Comparison of ENCODE assay signal across 18 cellular contexts in the genomic region with DNA sequence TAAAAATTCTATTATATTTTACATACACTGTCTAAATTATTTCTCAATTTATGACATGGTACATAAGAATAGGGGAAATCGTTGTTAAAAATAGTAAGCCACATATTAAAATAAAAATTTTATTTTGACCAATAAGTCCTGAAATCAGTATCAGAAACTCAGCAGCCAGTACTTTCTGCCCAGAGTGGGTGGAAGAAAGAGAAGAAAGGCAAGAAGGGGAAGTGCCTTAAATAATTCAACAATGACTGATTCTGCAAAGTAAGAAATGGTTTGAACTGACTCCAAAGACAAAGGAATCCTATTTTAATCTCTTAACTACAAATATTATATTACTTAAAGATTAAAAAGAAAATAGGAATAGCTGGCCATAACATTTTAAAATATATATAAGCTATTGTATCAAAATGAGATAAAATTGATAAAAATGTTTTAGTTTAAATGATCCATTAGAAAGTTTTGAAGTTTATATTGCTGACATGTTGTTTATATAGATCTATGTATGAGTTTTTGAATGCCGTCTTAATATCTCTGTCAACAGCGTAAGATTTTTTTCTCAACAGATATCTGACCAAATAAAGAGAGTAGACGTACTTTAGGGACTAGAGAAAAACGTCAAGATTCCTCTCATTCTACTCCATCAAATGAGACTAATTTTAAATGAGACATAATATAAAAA. TPM values are rescaled to one million over a fixed set of nuclear protein-coding genes. Genes with fewer than 3 reads are reported as not detected.
DNase-seq lines count a peak whose midpoint lies in the region; ATAC-seq, FAIRE-seq and TF ChIP-seq lines count a peak whose summit lies in the region.
"Had no signal": no experiment of that assay in that cellular context is flagged by ENCODE, and none has a peak within 500 bp of the region (broad histone marks: within the 10 kb centered on the region; RNA-seq: fewer than 3 reads in every experiment).

No MANE protein-coding gene starts in this region.

- H4K20me1 ChIP-seq in GM12878 (ENCODE audit: control insufficient read depth, insufficient read depth): no peaks in the 10 kb centered on the region

- H3K4me2 ChIP-seq in GM12878 (ENCODE audit: control insufficient read depth, insufficient read depth): no peak overlapping the region
- H3K4me2 ChIP-seq: BLaER1 treated with 17β-estradiol and CSF1 and Interleukin-3, amounts not matched to agents 10 nM and 100 nM had no signal

- TF ChIP-seq CTCF in GM12878 (IDR thresholded peaks at IDR 0.05 in 2 of 3, conservative IDR thresholded peaks at IDR 0.05 in 1 of 3; ENCODE audit: control insufficient read depth in 2 of 3, extremely low read depth in 1 of 3, insufficient read depth in 1 of 3, low read depth in 3 of 3, low read length in 3 of 3): no peak

- RAD21 ChIA-PET in GM12878 (lab: Charles Lee; ENCODE audit: unreplicated experiment): interaction anchor here (1.0 to 1.3 kb wide), 2 partner anchors 11 to 15 kb away, joined by 3 read pairs; no protein-coding TSS in a partner anchor

- no peaks in the 10 kb centered on the region for H3K4me1 Mint-ChIP-seq in stimulated activated effector memory CD8-positive, alpha-beta T cell treated with anti-CD3 and anti-CD28 coated beads, Interleukin-12 subunit alpha, Interleukin-12 subunit beta, amount 100 ng/mL, for 72 hours
- H3K4me1 Mint-ChIP-seq: activated naive CD8-positive, alpha-beta T cell treated with anti-CD3 and anti-CD28 coated beads, Interleukin-2, amount 10 ng/mL, durations not matched to agents 7 days and 5 days had no signal

- H3K27ac Mint-ChIP-seq in stimulated activated effector memory CD8-positive, alpha-beta T cell treated with anti-CD3 and anti-CD28 coated beads, Interleukin-12 subunit alpha, Interleukin-12 subunit beta, amount 100 ng/mL, for 72 hours: no peak overlapping the region
- H3K27ac Mint-ChIP-seq: activated naive CD8-positive, alpha-beta T cell treated with anti-CD3 and anti-CD28 coated beads, Interleukin-2, amount 10 ng/mL, durations not matched to agents 7 days and 5 days; stimulated activated naive CD8-positive, alpha-beta T cell treated with anti-CD3 and anti-CD28 coated beads, Interleukin-15, Interleukin-2, amounts not matched to agents 100 ng/mL and 50 ng/mL, for 24 hours had no signal

- no peak overlapping the region for H3K27ac ChIP-seq in GM12878 (ENCODE audit: control insufficient read depth, insufficient read depth)
- H3K27ac ChIP-seq: epithelial cell of prostate had no signal

- no peaks in the 10 kb centered on the region for H3K36me3 ChIP-seq in GM12878 (ENCODE audit: control insufficient read depth in 2 of 2, insufficient read depth in 2 of 2, low read length in 1 of 2)

- H3K9me3 ChIP-seq in GM12878 (replicated peaks; ENCODE audit: control insufficient read depth, insufficient read depth, low read length): no peaks in the 10 kb centered on the region
- H3K9me3 ChIP-seq: BLaER1 treated with 17β-estradiol and CSF1 and Interleukin-3, amounts not matched to agents 10 nM and 100 nM had no signal

- no peaks in the 10 kb centered on the region for H3K79me2 ChIP-seq in GM12878 (ENCODE audit: control insufficient read depth, insufficient read depth, low read length)

- H3K27me3 ChIP-seq in GM12878 (replicated peaks in 1 of 2; ENCODE audit: control insufficient read depth in 2 of 2, insufficient read depth in 2 of 2, low read length in 1 of 2): no peaks in the 10 kb centered on the region
- H3K27me3 ChIP-seq: BLaER1 treated with 17β-estradiol and CSF1 and Interleukin-3, amounts not matched to agents 10 nM and 100 nM had no signal

- no peak for FAIRE-seq in GM12891 (lab: Jason Lieb, UNC)
- no peak for FAIRE-seq in GM12878 (lab: Jason Lieb, UNC)

- no peak for TF ChIP-seq RAD21 in GM12878 (IDR thresholded peaks at IDR 0.05; ENCODE audit: insufficient read depth, low read depth, low read length)

- no peak overlapping the region for H2AFZ ChIP-seq in GM12878 (ENCODE audit: control insufficient read depth, low read depth, low read length)

- intact Hi-C loops in GM12878 (cut with micrococcal nuclease; ENCODE audit: unreplicated experiment): no loop called here

- no peak for TF ChIP-seq EP300 in GM12878 (IDR thresholded peaks at IDR 0.05; ENCODE audit: borderline replicate concordance in 1 of 2, control insufficient read depth in 1 of 2, low read depth in 2 of 2, low read length in 2 of 2)

- CTCF ChIA-PET in GM12878 (lab: Yijun Ruan, JAX): interaction anchor here (1.0 to 6.1 kb wide), 5 partner anchors 11 to 303 kb away, joined by 3 to 48 read pairs (median 4); a partner anchor contains a TSS

- no peak overlapping the region for H3K9ac ChIP-seq in GM12878 (ENCODE audit: control insufficient read depth, insufficient read depth, low read length)
- H3K9ac ChIP-seq: BLaER1 treated with 17β-estradiol and CSF1 and Interleukin-3, amounts not matched to agents 10 nM and 100 nM had no signal

- 76% methylated on average over 5 of the region's 5 CpGs for WGBS in GM12878 (ENCODE audit: insufficient coverage, insufficient replicate concordance, low lambda C conversion rate, missing lambda C conversion rate)

- no peak for DNase-seq in GM12891 (ENCODE audit: insufficient read length, low spot score)
- no peak for DNase-seq in GM12878 (ENCODE audit: low read depth, low spot score)
- peak; percentile 25 for DNase-seq in myocyte (ENCODE audit: low read depth)
- no peak for DNase-seq in NCI-H1105 (lab: John Stamatoyannopoulos, UW)
- DNase-seq in NCI-H226: no peak
- DNase-seq in EL: no peak
- no peak for DNase-seq in stimulated activated effector memory CD8-positive, alpha-beta T cell treated with anti-CD3 and anti-CD28 coated beads, Interleukin-12 subunit alpha, Interleukin-12 subunit beta, amount 100 ng/mL, for 72 hours (ENCODE audit: low spot score in 2 of 2)
- DNase-seq: activated naive CD8-positive, alpha-beta T cell treated with anti-CD3 and anti-CD28 coated beads, Interleukin-2, amount 10 ng/mL, durations not matched to agents 7 days and 5 days; activated T-cell treated with anti-CD3 and anti-CD28 coated beads, Interleukin-2, amount 50 U/mL, for 4 hours; cerebellar nuclear complex; DMS79 treated with DMSO at 0.1 percent for 48 hours; hippocampal formation; SIG-M5; T1000 had no signal

- POLR2A ChIA-PET in GM12878 (lab: Charles Lee): no interaction called here

- TF ChIP-seq POLR2A in GM12891 (IDR thresholded peaks at IDR 0.05; ENCODE audit: low read depth, low read length): no peak
- TF ChIP-seq POLR2A in GM12878 (IDR thresholded peaks at IDR 0.05; ENCODE audit: low read depth, low read length): no peak

- H3K4me3 Mint-ChIP-seq in stimulated activated effector memory CD8-positive, alpha-beta T cell treated with anti-CD3 and anti-CD28 coated beads, Interleukin-12 subunit alpha, Interleukin-12 subunit beta, amount 100 ng/mL, for 72 hours: no peak overlapping the region
- H3K4me3 Mint-ChIP-seq: activated naive CD8-positive, alpha-beta T cell treated with anti-CD3 and anti-CD28 coated beads, Interleukin-2, amount 10 ng/mL, durations not matched to agents 7 days and 5 days; activated T-cell treated with anti-CD3 and anti-CD28 coated beads, Interleukin-2, amount 50 U/mL, for 4 hours; stimulated activated naive CD8-positive, alpha-beta T cell treated with anti-CD3 and anti-CD28 coated beads, Interleukin-15, Interleukin-2, amounts not matched to agents 100 ng/mL and 50 ng/mL, for 24 hours had no signal

- SMC1A ChIA-PET in GM12878 (lab: Charles Lee; ENCODE audit: uncharacterized antibody, unreplicated experiment): interaction anchor here (0.6 to 2.3 kb wide), 10 partner anchors 10 to 341 kb away, joined by 3 to 7 read pairs (median 3); no protein-coding TSS in a partner anchor

- H3K36me3 Mint-ChIP-seq in stimulated activated effector memory CD8-positive, alpha-beta T cell treated with anti-CD3 and anti-CD28 coated beads, Interleukin-12 subunit alpha, Interleukin-12 subunit beta, amount 100 ng/mL, for 72 hours: peaks cover 75% of the 10 kb centered on the region

- in situ Hi-C loops in GM12878 (cut with MboI): no loop called here

- BruUV-seq in GM12878 (replicated peaks; lab: Mats Ljungman, UMichigan): no TSS peak

- H3K4me1 ChIP-seq in GM12878 (ENCODE audit: control insufficient read depth, insufficient read depth, low read length): no peaks in the 10 kb centered on the region

- ATAC-seq in HG02885 (IDR thresholded peaks at IDR 0.05; ENCODE audit: poor library complexity, unreplicated experiment) (peak; percentile 86), GM12878 (peak; percentile 34; the same call in 1 of the 3 replicates)
- no peak for ATAC-seq in stimulated activated effector memory CD8-positive, alpha-beta T cell treated with anti-CD3 and anti-CD28 coated beads, Interleukin-12 subunit alpha, Interleukin-12 subunit beta, amount 100 ng/mL, for 72 hours
- ATAC-seq: activated T-cell treated with anti-CD3 and anti-CD28 coated beads, Interleukin-2, amount 50 U/mL, for 4 hours had no signal

- no peak overlapping the region for H3K4me3 ChIP-seq in GM12878
- H3K4me3 ChIP-seq: BLaER1 treated with 17β-estradiol and CSF1 and Interleukin-3, amounts not matched to agents 10 nM and 100 nM had no signal

- no peaks in the 10 kb centered on the region for H3K9me3 Mint-ChIP-seq in stimulated activated effector memory CD8-positive, alpha-beta T cell treated with anti-CD3 and anti-CD28 coated beads, Interleukin-12 subunit alpha, Interleukin-12 subunit beta, amount 100 ng/mL, for 72 hours
- H3K9me3 Mint-ChIP-seq: activated naive CD8-positive, alpha-beta T cell treated with anti-CD3 and anti-CD28 coated beads, Interleukin-2, amount 10 ng/mL, durations not matched to agents 7 days and 5 days; activated T-cell treated with anti-CD3 and anti-CD28 coated beads, Interleukin-2, amount 50 U/mL, for 4 hours; stimulated activated naive CD8-positive, alpha-beta T cell treated with anti-CD3 and anti-CD28 coated beads, Interleukin-15, Interleukin-2, amounts not matched to agents 100 ng/mL and 50 ng/mL, for 24 hours had no signal

RNA-seq across cellular contexts. Expression of a gene that starts 30.2 kb away (rescaled TPM):
- polyA plus RNA-seq in GM12891 (2012; ENCODE audit: low read depth, missing spikeins): 1.7 TPM
- 19.5 and 22.2 TPM in 2 replicates for total RNA-seq in GM12878 (2013; cell fraction: nucleolus; rRNA removed)
- total RNA-seq in GM12878 (2014; rRNA removed) (0.98 and 1.2 TPM in 2 replicates), GM12878 (2014; rRNA removed; fragmentation: Illumina TruSeq; extraction: Trizol) (1.1 and 1.6 TPM in 2 replicates), GM12878 (2021) (1.4 and 1.7 TPM in 2 replicates), myocyte (43.2 and 60.4 TPM in 2 replicates)
- 1.0 TPM for polyA plus RNA-seq in GM12878 (2011; ENCODE audit: low read depth)
- polyA plus RNA-seq in GM12878 (2011; rRNA removed) (2.0 and 3.0 TPM in 2 replicates), GM12878 (2014; fragmentation: Illumina TruSeq; extraction: Trizol) (1.4 and 2.6 TPM in 2 replicates), GM12878 (2014; fragmentation: Nextera tagmentation; extraction: Ambion mirVana) (under 1 TPM; 0.32 to 0.49 TPM), GM12878 (2014; rRNA removed) (0.59 and 0.75 TPM in 2 replicates), GM12878 (2016; fragmentation: Nextera tagmentation; extraction: Ambion mirVana) (under 1 TPM; 0.30 to 0.92 TPM)
- polyA plus RNA-seq in GM12878 (2011; cell fraction: cytosol; rRNA removed): 0.75 and 1.2 TPM in 2 replicates
- polyA plus RNA-seq in GM12878 (2011; cell fraction: nucleus; rRNA removed): 2.1 and 3.4 TPM in 2 replicates
- polyA plus RNA-seq in GM12878 (2012): 0.93 and 1.5 TPM in 2 replicates
- polyA minus RNA-seq in GM12878 (2011; rRNA and poly(A)+ RNA removed): 2.8 and 3.2 TPM in 2 replicates
- 0.52 and 1.6 TPM in 2 replicates for polyA minus RNA-seq in GM12878 (2011; cell fraction: cytosol; rRNA and poly(A)+ RNA removed)
- 3.1 and 3.4 TPM in 2 replicates for polyA minus RNA-seq in GM12878 (2011; cell fraction: nucleus; rRNA and poly(A)+ RNA removed)
- polyA plus RNA-seq in myocyte (2012): 5.1 TPM

RNA-seq across cellular contexts. Expression of a gene that starts 39.5 kb away (rescaled TPM):
- 7.9 TPM for polyA plus RNA-seq in GM12891 (2012; ENCODE audit: low read depth, missing spikeins)
- total RNA-seq in GM12878 (2013; cell fraction: nucleolus; rRNA removed): 31.2 and 31.8 TPM in 2 replicates
- total RNA-seq in GM12878 (2014; rRNA removed) (8.6 and 11.6 TPM in 2 replicates), GM12878 (2014; rRNA removed; fragmentation: Illumina TruSeq; extraction: Trizol) (15.6 and 18.4 TPM in 2 replicates), GM12878 (2021) (10.5 TPM in 2 replicates), myocyte (50.1 and 58.5 TPM in 2 replicates)
- 5.0 TPM for polyA plus RNA-seq in GM12878 (2011; ENCODE audit: low read depth)
- polyA plus RNA-seq in GM12878 (2011; rRNA removed) (16.3 and 32.0 TPM in 2 replicates), GM12878 (2014; fragmentation: Illumina TruSeq; extraction: Trizol) (12.3 and 14.1 TPM in 2 replicates), GM12878 (2014; fragmentation: Nextera tagmentation; extraction: Ambion mirVana) (10 to 100 TPM in 1 of 2 experiments, 1 to 10 TPM in 1; 9.8 to 12.0 TPM), GM12878 (2014; rRNA removed) (5.5 and 8.0 TPM in 2 replicates), GM12878 (2016; fragmentation: Nextera tagmentation; extraction: Ambion mirVana) (10 to 100 TPM; 14.3 to 16.1 TPM)
- polyA plus RNA-seq in GM12878 (2011; cell fraction: cytosol; rRNA removed): 4.2 and 5.0 TPM in 2 replicates
- polyA plus RNA-seq in GM12878 (2011; cell fraction: nucleus; rRNA removed): 6.0 and 7.2 TPM in 2 replicates
- 6.7 and 10.6 TPM in 2 replicates for polyA plus RNA-seq in GM12878 (2012)
- polyA minus RNA-seq in GM12878 (2011; rRNA and poly(A)+ RNA removed): 11.0 and 20.3 TPM in 2 replicates
- 7.1 and 11.1 TPM in 2 replicates for polyA minus RNA-seq in GM12878 (2011; cell fraction: cytosol; rRNA and poly(A)+ RNA removed)
- polyA minus RNA-seq in GM12878 (2011; cell fraction: nucleus; rRNA and poly(A)+ RNA removed): 7.1 and 9.1 TPM in 2 replicates
- 14.8 TPM for polyA plus RNA-seq in myocyte (2012)
